18 cellular contexts compared by ENCODE assay signal in the genomic region with DNA sequence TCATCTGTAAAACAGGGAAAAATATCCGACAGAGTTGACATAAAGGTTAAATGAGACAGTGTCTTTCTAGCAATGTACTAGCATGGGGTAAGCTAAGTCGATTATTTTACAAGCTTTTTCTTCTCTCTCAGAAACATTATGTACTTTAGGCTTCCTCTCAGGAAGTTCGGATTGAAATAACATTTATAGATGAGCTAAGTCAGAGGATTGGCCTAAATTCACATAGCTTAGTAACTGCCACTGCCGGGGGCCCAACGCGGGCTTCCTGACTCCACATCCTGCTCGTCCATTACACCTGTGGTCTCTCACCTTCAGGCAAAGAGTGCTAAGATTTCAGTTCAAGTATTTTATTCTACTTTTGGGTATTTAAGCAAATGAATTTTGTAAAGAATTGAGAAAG.
"Had no signal": no experiment of that assay in that cellular context is flagged by ENCODE, and none has a peak within 500 bp of the region (broad histone marks: within the 10 kb centered on the region; RNA-seq: fewer than 3 reads in every experiment).

No MANE protein-coding gene starts in this region.

- ATAC-seq: activated CD8-positive, alpha-beta T cell treated with anti-CD3 and anti-CD28 coated beads, Interleukin-2, amount 10 ng/mL, durations not matched to agents 7 days and 5 days; activated naive CD4-positive, alpha-beta T cell treated with anti-CD3 and anti-CD28 coated beads, Interleukin-2, amount 50 U/mL, for 72 hours; body of pancreas; left colon; naive thymus-derived CD8-positive, alpha-beta T cell; stimulated activated naive B cell treated with anti-CD40 and anti-IgM and Interleukin-4, amounts not matched to agents 10 μg/mL and 1 μg/mL and 100 μg/mL, for 72 hours had no signal

- H3K36me3 ChIP-seq: transverse colon had no signal

- H3K4me3 ChIP-seq: body of pancreas, transverse colon had no signal

- H3K9me3 ChIP-seq: body of pancreas, transverse colon had no signal

- DNase-seq: activated B cell treated with CpG ODN at 0.5 μM for 24 hours; activated CD4-positive, alpha-beta T cell treated with anti-CD3 and anti-CD28 coated beads for 48 hours; activated CD8-positive, alpha-beta memory T cell treated with anti-CD3 and anti-CD28 coated beads, Interleukin-2, amount 50 U/mL, for 4 hours; activated CD8-positive, alpha-beta T cell treated with anti-CD3 and anti-CD28 coated beads, Interleukin-2, amount 10 ng/mL, durations not matched to agents 7 days and 5 days; activated gamma-delta T cell; activated T-cell treated with anti-CD3 and anti-CD28 coated beads, Interleukin-2, amount 50 U/mL, for 48 hours; body of pancreas; cerebellar nuclear complex; glutamatergic neuron; left colon; mesenchymal stem cell; naive thymus-derived CD8-positive, alpha-beta T cell; stimulated activated CD4-positive, alpha-beta T cell treated with anti-CD3 and anti-CD28 coated beads, Interleukin-4, amount 100 ng/mL, for 1 hour; stimulated activated naive B cell treated with anti-CD40 and anti-IgM and Interleukin-4, amounts not matched to agents 10 μg/mL and 1 μg/mL and 100 μg/mL, for 72 hours; T-helper 2 cell; transverse colon had no signal

- H3K27ac ChIP-seq: body of pancreas, parathyroid adenoma, transverse colon had no signal

- H3K4me1 ChIP-seq: parathyroid adenoma had no signal

- H3K27me3 ChIP-seq: body of pancreas, transverse colon had no signal
